8 cellular contexts compared by ENCODE assay signal in genomic region chr3:99842826-99843589, GRCh38. TPM values are rescaled to one million over a fixed set of nuclear protein-coding genes. Genes with fewer than 3 reads are reported as not detected.
A peak's percentile ranks its signal among the peaks of the same experiment; 100 is the strongest.
DNase-seq lines count a peak whose midpoint lies in the region; ATAC-seq and TF ChIP-seq lines count a peak whose summit lies in the region.

No MANE protein-coding gene starts in this region.

- H3K9me3 Mint-ChIP-seq in progenitor cell of endocrine pancreas (ENCODE audit: low read depth), result no peaks in the 10 kb centered on the region
- no peaks in the 10 kb centered on the region for H3K9me3 Mint-ChIP-seq in activated T-helper 17 cell treated with anti-CD3 and anti-CD28 coated beads, Interleukin-2, amount 50 U/mL, for 72 hours

- no peak overlapping the region for H3K4me3 Mint-ChIP-seq in T-helper 17 cell
- no peak overlapping the region for H3K4me3 Mint-ChIP-seq in progenitor cell of endocrine pancreas (ENCODE audit: low read depth)
- H3K4me3 Mint-ChIP-seq in activated T-helper 17 cell treated with anti-CD3 and anti-CD28 coated beads, Interleukin-2, amount 50 U/mL, for 72 hours, result no peak overlapping the region

- H3K4me1 Mint-ChIP-seq in T-helper 17 cell (peaks cover 9% of the 10 kb centered on the region), progenitor cell of endocrine pancreas (ENCODE audit: low read depth) (peaks cover 20% of the 10 kb centered on the region)
- H3K4me1 Mint-ChIP-seq in activated T-helper 17 cell treated with anti-CD3 and anti-CD28 coated beads, Interleukin-2, amount 50 U/mL, for 72 hours, result peaks cover 5% of the 10 kb centered on the region

- TF ChIP-seq CTCF in LNCaP clone FGC (IDR thresholded peaks at IDR 0.05; ENCODE audit: control insufficient read depth, extremely low read depth, insufficient read depth) (peak; percentile 55), foreskin fibroblast (IDR thresholded peaks at IDR 0.05; ENCODE audit: low read depth, low read length) (peak; percentile 46), progenitor cell of endocrine pancreas (IDR thresholded peaks at IDR 0.05; ENCODE audit: unreplicated experiment) (peak; percentile 78)

- H3K27me3 Mint-ChIP-seq in T-helper 17 cell, result no peaks in the 10 kb centered on the region
- no peaks in the 10 kb centered on the region for H3K27me3 Mint-ChIP-seq in progenitor cell of endocrine pancreas
- H3K27me3 Mint-ChIP-seq in activated T-helper 17 cell treated with anti-CD3 and anti-CD28 coated beads, Interleukin-2, amount 50 U/mL, for 72 hours, result no peaks in the 10 kb centered on the region

- DNase-seq in Ammon's horn (ENCODE audit: low spot score) (peak; percentile 69), LNCaP clone FGC (ENCODE audit: low read depth) (peak; percentile 46), T-helper 17 cell (no peak), foreskin fibroblast (peak; percentile 42 to 75), progenitor cell of endocrine pancreas (ENCODE audit: low spot score, unreplicated experiment) (no peak), ecto neural progenitor cell (ENCODE audit: low spot score) (no peak)

- H3K27ac Mint-ChIP-seq in T-helper 17 cell, result peak overlapping the region; percentile 24
- no peak overlapping the region for H3K27ac Mint-ChIP-seq in progenitor cell of endocrine pancreas
- H3K27ac Mint-ChIP-seq in activated T-helper 17 cell treated with anti-CD3 and anti-CD28 coated beads, Interleukin-2, amount 50 U/mL, for 72 hours, result no peak overlapping the region

- peak; percentile 71 for ATAC-seq in GM18873 (IDR thresholded peaks at IDR 0.05; ENCODE audit: low FRiP score, unreplicated experiment)
- no peak for ATAC-seq in T-helper 17 cell
- no peak for ATAC-seq in activated T-helper 17 cell treated with anti-CD3 and anti-CD28 coated beads, Interleukin-2, amount 50 U/mL, for 72 hours (replicated peaks)

- no peaks in the 10 kb centered on the region for H3K9me3 ChIP-seq in T-helper 17 cell (ENCODE audit: control insufficient read depth, low read length, poor library complexity, severe bottlenecking)

- H3K36me3 Mint-ChIP-seq in T-helper 17 cell (ENCODE audit: low read depth) (no peaks in the 10 kb centered on the region), progenitor cell of endocrine pancreas (ENCODE audit: insufficient read depth) (peaks cover 1% of the 10 kb centered on the region)
- no peaks in the 10 kb centered on the region for H3K36me3 Mint-ChIP-seq in activated T-helper 17 cell treated with anti-CD3 and anti-CD28 coated beads, Interleukin-2, amount 50 U/mL, for 72 hours (ENCODE audit: low read depth)

- H3K4me3 ChIP-seq in LNCaP clone FGC (ENCODE audit: low read depth, low read length) (no peak overlapping the region), foreskin fibroblast (ENCODE audit: low read depth in 1 of 2, low read length in 2 of 2) (no peak overlapping the region)

RNA-seq across cellular contexts. Expression of gene CMSS1, which starts 25.3 kb away (rescaled TPM):
- total RNA-seq in T-helper 17 cell (10 to 100 TPM; 18.9 to 20.4 TPM), progenitor cell of endocrine pancreas (35.7 and 43.5 TPM in 2 replicates)
- 10 to 100 TPM; 29.8 to 67.4 TPM for total RNA-seq in activated T-helper 17 cell treated with anti-CD3 and anti-CD28 coated beads, Interleukin-2, amount 50 U/mL, for 72 hours

Comparison
In these comparisons a context has a peak if more than half of its experiments do, and no peak if none do; other contexts are left out.
1. DNase-seq: peak in Ammon's horn (single experiment), LNCaP clone FGC (single experiment) and foreskin fibroblast (2 of 2); none in T-helper 17 cell (0 of 3), progenitor cell of endocrine pancreas (single experiment) and ecto neural progenitor cell (single experiment).
2. Peak in every context shown above with its lines, with median percentiles within 50 percentile points of each other: CTCF ChIP-seq.